ENCODE assay signal across 2 cellular contexts in the genomic region with DNA sequence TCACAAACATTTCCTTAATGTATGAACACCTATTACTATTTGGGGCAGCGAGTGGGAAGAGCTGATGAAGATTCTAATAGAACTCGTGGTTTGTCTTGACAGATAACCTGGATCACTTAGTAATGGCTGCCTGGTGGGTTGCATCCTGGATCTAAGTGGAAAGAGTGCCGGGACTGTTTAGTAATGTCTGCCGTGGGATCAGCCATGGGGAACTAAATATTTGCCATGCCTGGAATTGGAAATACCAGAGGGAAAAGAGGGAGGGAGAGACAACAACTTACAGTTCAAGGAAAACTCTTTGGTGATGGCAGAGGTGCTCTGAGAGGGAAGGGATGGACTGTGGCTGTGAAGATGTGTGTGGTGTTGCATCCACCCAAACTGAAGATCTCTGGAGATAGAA.
TF ChIP-seq lines count a peak whose summit lies in the region.

No MANE protein-coding gene starts in this region.

TF ChIP-seq in HEK293, 187 proteins besides CTCF, POLR2A, EP300 and RAD21 (continued from another document):
- TF ChIP-seq ZNF23 (tag by site-specific recombination; IDR thresholded peaks at IDR 0.05; ENCODE audit: borderline replicate concordance) (peak; percentile 88; the same call in 1 of the 2 replicates), ZNF292 (tag by site-specific recombination; IDR thresholded peaks at IDR 0.05; ENCODE audit: borderline replicate concordance, low read depth) (no peak), ZBTB8A (tag by site-specific recombination; IDR thresholded peaks at IDR 0.05) (no peak), ZXDB (tag by site-specific recombination; IDR thresholded peaks at IDR 0.05) (no peak), ZNF335 (tag by site-specific recombination; conservative IDR thresholded peaks at IDR 0.05) (no peak), BCL11B (tag by site-specific recombination; IDR thresholded peaks at IDR 0.05; ENCODE audit: low read depth) (no peak), ZBTB17 (tag by site-specific recombination; IDR thresholded peaks at IDR 0.05) (peak; percentile 89), MZF1 (tag by site-specific recombination; IDR thresholded peaks at IDR 0.05; ENCODE audit: borderline replicate concordance) (no peak)

TF ChIP-seq in K562, 482 proteins besides CTCF, POLR2A, EP300 and RAD21 (continued from another document):
- TF ChIP-seq, protein P1, sequence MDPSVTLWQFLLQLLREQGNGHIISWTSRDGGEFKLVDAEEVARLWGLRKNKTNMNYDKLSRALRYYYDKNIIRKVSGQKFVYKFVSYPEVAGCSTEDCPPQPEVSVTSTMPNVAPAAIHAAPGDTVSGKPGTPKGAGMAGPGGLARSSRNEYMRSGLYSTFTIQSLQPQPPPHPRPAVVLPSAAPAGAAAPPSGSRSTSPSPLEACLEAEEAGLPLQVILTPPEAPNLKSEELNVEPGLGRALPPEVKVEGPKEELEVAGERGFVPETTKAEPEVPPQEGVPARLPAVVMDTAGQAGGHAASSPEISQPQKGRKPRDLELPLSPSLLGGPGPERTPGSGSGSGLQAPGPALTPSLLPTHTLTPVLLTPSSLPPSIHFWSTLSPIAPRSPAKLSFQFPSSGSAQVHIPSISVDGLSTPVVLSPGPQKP (CRISPR knock-in tag; IDR thresholded peaks at IDR 0.05) = no peak
- TF ChIP-seq SMAD2 (IDR thresholded peaks at IDR 0.05; ENCODE audit: low read depth, low read length) (no peak), PCBP1 (IDR thresholded peaks at IDR 0.05; ENCODE audit: low read depth, low read length, poor library complexity, severe bottlenecking) (no peak), ZNF23 (CRISPR knock-in tag; IDR thresholded peaks at IDR 0.05) (peak; percentile 78)
- TF ChIP-seq, protein P2, sequence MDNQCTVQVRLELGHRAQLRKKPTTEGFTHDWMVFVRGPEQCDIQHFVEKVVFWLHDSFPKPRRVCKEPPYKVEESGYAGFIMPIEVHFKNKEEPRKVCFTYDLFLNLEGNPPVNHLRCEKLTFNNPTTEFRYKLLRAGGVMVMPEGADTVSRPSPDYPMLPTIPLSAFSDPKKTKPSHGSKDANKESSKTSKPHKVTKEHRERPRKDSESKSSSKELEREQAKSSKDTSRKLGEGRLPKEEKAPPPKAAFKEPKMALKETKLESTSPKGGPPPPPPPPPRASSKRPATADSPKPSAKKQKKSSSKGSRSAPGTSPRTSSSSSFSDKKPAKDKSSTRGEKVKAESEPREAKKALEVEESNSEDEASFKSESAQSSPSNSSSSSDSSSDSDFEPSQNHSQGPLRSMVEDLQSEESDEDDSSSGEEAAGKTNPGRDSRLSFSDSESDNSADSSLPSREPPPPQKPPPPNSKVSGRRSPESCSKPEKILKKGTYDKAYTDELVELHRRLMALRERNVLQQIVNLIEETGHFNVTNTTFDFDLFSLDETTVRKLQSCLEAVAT (IDR thresholded peaks at IDR 0.05) = peak in 1 of 2 experiments; percentile 46; a peak in 1 of 4 replicates
- TF ChIP-seq, protein P3, sequence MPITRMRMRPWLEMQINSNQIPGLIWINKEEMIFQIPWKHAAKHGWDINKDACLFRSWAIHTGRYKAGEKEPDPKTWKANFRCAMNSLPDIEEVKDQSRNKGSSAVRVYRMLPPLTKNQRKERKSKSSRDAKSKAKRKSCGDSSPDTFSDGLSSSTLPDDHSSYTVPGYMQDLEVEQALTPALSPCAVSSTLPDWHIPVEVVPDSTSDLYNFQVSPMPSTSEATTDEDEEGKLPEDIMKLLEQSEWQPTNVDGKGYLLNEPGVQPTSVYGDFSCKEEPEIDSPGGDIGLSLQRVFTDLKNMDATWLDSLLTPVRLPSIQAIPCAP (CRISPR knock-in tag; IDR thresholded peaks at IDR 0.05; ENCODE audit: borderline replicate concordance) = no peak
